ENCODE assay signal across 9 cellular contexts in genomic region chr13:91946498-91947070, GRCh38.
A peak's percentile ranks its signal among the peaks of the same experiment; 100 is the strongest.
DNase-seq lines count a peak whose midpoint lies in the region; ATAC-seq and TF ChIP-seq lines count a peak whose summit lies in the region.
"Had no signal": no experiment of that assay in that cellular context is flagged by ENCODE, and none has a peak within 500 bp of the region (broad histone marks: within the 10 kb centered on the region; RNA-seq: fewer than 3 reads in every experiment).

No MANE protein-coding gene starts in this region.

- peak; percentile 36 for DNase-seq in DMS 273 (lab: John Stamatoyannopoulos, UW; ENCODE audit: unreplicated experiment)
- no peak for DNase-seq in DMS 273 treated with DMSO at 0.1 percent for 48 hours (lab: John Stamatoyannopoulos, UW)
- DNase-seq in NCI-H1694 treated with DMSO at 0.1 percent for 48 hours (lab: John Stamatoyannopoulos, UW) = peak; percentile 78
- peak in 1 of 4 donors; percentile 6 for DNase-seq in body of pancreas
- DNase-seq in pons (ENCODE audit: low spot score) = peak; percentile 63
- DNase-seq in mesenteric fat pad (ENCODE audit: low spot score) = no peak

- no peaks in the 10 kb centered on the region for H3K27me3 ChIP-seq in body of pancreas
- H3K27me3 ChIP-seq: SJSA1 had no signal

- intact Hi-C loops in body of pancreas (cut with DNase I) = no loop called here

- TF ChIP-seq POLR2A in body of pancreas (IDR thresholded peaks at IDR 0.05) = no peak

- H3K36me3 ChIP-seq in body of pancreas (replicated peaks in 1 of 2; ENCODE audit: insufficient read depth in 1 of 2, low read depth in 2 of 2) = no peaks in the 10 kb centered on the region
- H3K36me3 ChIP-seq: SJSA1 had no signal

- WGBS in body of pancreas, 2 donors = 19 to 24% methylated on average over 7 of the region's 7 CpGs

- no peak overlapping the region for H3K27ac ChIP-seq in body of pancreas
- H3K27ac ChIP-seq: SJSA1 had no signal

- H3K4me3 ChIP-seq in body of pancreas = no peak overlapping the region
- H3K4me3 ChIP-seq: SJSA1 had no signal

- no peaks in the 10 kb centered on the region for H3K9me3 ChIP-seq in body of pancreas
- H3K9me3 ChIP-seq: SJSA1 had no signal

- peak in 4 of 7 experiments; percentile 27 to 41 (median 32) for TF ChIP-seq CTCF in body of pancreas (IDR thresholded peaks at IDR 0.05)

- no peaks in the 10 kb centered on the region for H3K4me1 ChIP-seq in body of pancreas
- H3K4me1 ChIP-seq: SJSA1 had no signal

- ATAC-seq in body of pancreas (no peak), HG02938 (IDR thresholded peaks at IDR 0.05; ENCODE audit: unreplicated experiment) (no peak), HG03460 (IDR thresholded peaks at IDR 0.05; ENCODE audit: unreplicated experiment) (no peak)

Comparison
In these comparisons a context has a peak if more than half of its experiments do, and no peak if none do; other contexts are left out.
1. DNase-seq: peak in DMS 273 (single experiment), NCI-H1694 treated with DMSO at 0.1 percent for 48 hours (single experiment) and pons (single experiment); none in DMS 273 treated with DMSO at 0.1 percent for 48 hours (single experiment) and mesenteric fat pad (single experiment).